9 cellular contexts compared by ENCODE assay signal in the genomic region with DNA sequence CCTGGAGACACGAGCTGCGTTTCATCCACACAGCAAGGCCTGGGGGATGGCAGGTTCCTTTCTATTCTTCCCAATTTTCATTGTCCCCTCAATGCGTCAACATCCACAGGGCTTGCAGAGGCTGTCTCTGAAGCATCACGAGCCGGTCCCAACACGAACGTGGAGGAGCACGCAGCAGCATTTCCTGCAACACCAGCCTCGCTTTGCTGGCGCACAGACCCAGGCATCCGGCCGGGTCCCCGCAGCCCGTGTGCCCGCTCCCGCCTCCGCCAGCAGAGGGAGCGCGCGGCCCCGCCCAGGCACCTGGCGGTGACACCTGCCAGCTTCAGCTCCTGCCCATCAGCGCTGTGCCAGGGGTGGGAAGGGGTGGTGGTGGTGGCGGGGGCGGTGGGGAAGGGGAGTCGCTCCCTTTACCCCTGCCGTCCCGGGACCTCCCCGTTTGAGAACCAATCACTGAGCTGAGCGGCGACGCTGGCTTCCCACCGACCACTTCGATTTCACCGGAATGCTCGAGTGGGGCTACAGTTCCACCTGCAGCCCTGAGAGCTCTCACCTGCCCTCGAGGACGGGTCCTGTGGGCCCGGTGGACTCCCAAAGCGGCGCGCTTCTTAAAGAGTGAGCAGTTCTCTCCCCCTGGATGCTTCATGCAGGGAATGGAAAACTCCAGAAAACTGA.
DNase-seq lines count a peak whose midpoint lies in the region; ATAC-seq and TF ChIP-seq lines count a peak whose summit lies in the region.
"Had no signal": no experiment of that assay in that cellular context is flagged by ENCODE, and none has a peak within 500 bp of the region (broad histone marks: within the 10 kb centered on the region; RNA-seq: fewer than 3 reads in every experiment).

No MANE protein-coding gene starts in this region.

- H3K9me3 ChIP-seq in endodermal cell (ENCODE audit: control insufficient read depth, low read length): no peaks in the 10 kb centered on the region

- no peaks in the 10 kb centered on the region for H3K9me3 Mint-ChIP-seq in endodermal cell
- H3K9me3 Mint-ChIP-seq: CD8-positive, alpha-beta T cell had no signal

- H3K36me3 ChIP-seq in endodermal cell (ENCODE audit: control insufficient read depth, insufficient read depth, low read length): no peaks in the 10 kb centered on the region

- no peak overlapping the region for H3K4me3 ChIP-seq in endodermal cell (ENCODE audit: low read length)

- DNase-seq in NCI-H2227 (lab: John Stamatoyannopoulos, UW; ENCODE audit: unreplicated experiment) (peak; percentile 39), NCI-H2227 treated with DMSO at 0.1 percent for 48 hours (lab: John Stamatoyannopoulos, UW) (no peak), RPMI8226 (peak; percentile 71), endodermal cell (peak; percentile 89), inferior parietal cortex (ENCODE audit: extremely low spot score) (no peak)
- peak; percentile 60 for DNase-seq in stimulated activated CD4-positive, alpha-beta T cell treated with anti-CD3 and anti-CD28 coated beads, Interleukin-15, amount 100 ng/mL, for 24 hours

- no peaks in the 10 kb centered on the region for H3K4me1 Mint-ChIP-seq in endodermal cell

- no peak overlapping the region for H3K27ac ChIP-seq in endodermal cell (ENCODE audit: low read depth, low read length)

- H3K9ac ChIP-seq in endodermal cell (ENCODE audit: extremely low read depth, low read length, poor library complexity, severe bottlenecking): no peak overlapping the region

- H3K4me3 Mint-ChIP-seq in endodermal cell: no peak overlapping the region
- H3K4me3 Mint-ChIP-seq: CD8-positive, alpha-beta T cell had no signal

- ATAC-seq in HG03066 (IDR thresholded peaks at IDR 0.05; ENCODE audit: low read depth, unreplicated experiment): peak; percentile 68
- ATAC-seq in GM18870 (IDR thresholded peaks at IDR 0.05; ENCODE audit: unreplicated experiment): no peak
- ATAC-seq: CD8-positive, alpha-beta T cell had no signal

- peaks cover 8% of the 10 kb centered on the region for H3K27me3 ChIP-seq in endodermal cell (ENCODE audit: control insufficient read depth, insufficient read depth, low read length, poor library complexity, severe bottlenecking)

- WGBS in endodermal cell (ENCODE audit: insufficient coverage in 1 of 2, insufficient read length in 1 of 2), 2 experiments: 61 to 79% methylated on average over 3 to 42 of the region's 42 CpGs

- peak; percentile 93 for TF ChIP-seq CTCF in endodermal cell (conservative IDR thresholded peaks at IDR 0.05)

- no peaks in the 10 kb centered on the region for H3K36me3 Mint-ChIP-seq in endodermal cell (ENCODE audit: low read depth)
- H3K36me3 Mint-ChIP-seq: CD8-positive, alpha-beta T cell had no signal

- no peaks in the 10 kb centered on the region for H3K4me1 ChIP-seq in endodermal cell (ENCODE audit: control insufficient read depth, insufficient read depth, low read length)

- H3K27ac Mint-ChIP-seq in endodermal cell: no peak overlapping the region
- H3K27ac Mint-ChIP-seq: CD8-positive, alpha-beta T cell had no signal

- H3K27me3 Mint-ChIP-seq in endodermal cell (ENCODE audit: insufficient read depth): peaks cover 25% of the 10 kb centered on the region

Comparison
In these comparisons a context has a peak if more than half of its experiments do, and no peak if none do; other contexts are left out.
1. DNase-seq: peak in NCI-H2227 (single experiment), RPMI8226 (single experiment), endodermal cell (single experiment) and stimulated activated CD4-positive, alpha-beta T cell treated with anti-CD3 and anti-CD28 coated beads, Interleukin-15, amount 100 ng/mL, for 24 hours (single experiment); none in NCI-H2227 treated with DMSO at 0.1 percent for 48 hours (single experiment) and inferior parietal cortex (single experiment).